9 cellular contexts compared by ENCODE assay signal in the genomic region with DNA sequence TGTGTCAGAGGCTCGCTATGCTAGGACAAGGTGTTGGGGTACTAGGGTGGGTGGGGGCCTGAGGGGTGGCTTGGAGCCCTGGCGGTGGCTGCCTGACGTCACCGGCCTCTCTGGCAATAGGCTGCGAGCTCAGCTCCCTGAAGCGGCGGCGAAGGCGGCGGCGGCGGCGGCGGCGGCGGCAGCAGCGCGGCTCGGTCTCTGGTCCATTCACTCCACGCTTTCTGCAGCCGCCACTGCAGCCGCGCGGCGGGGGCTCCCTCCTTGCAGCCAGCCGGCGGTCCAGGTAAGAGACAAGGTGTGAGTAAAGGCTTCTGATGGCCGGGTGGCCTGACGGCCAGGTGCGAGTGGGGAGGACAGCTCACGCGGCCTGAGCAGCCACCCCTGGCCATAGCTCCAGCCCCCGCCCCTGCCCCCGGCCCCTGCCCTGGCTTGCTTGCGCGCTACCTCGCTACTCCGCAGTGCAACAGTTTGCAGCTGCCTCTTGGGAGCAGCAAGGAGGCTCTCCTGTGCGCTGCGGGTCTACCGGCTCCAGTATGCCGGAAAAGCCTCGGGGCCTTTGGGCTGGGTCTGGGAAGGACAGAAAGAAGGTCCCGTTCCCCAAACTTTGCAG. TPM values are rescaled to one million over a fixed set of nuclear protein-coding genes. Genes with fewer than 3 reads are reported as not detected.
DNase-seq lines count a peak whose midpoint lies in the region; ATAC-seq and TF ChIP-seq lines count a peak whose summit lies in the region.
"Had no signal": no experiment of that assay in that cellular context is flagged by ENCODE, and none has a peak within 500 bp of the region (broad histone marks: within the 10 kb centered on the region; RNA-seq: fewer than 3 reads in every experiment).

A gene (plus strand): TSS at position 210 of the 610 bp plus-strand sequence. CDS start 1,444 bp downstream, outside the sequence.

- peaks cover 48% of the 10 kb centered on the region for H3K27me3 Mint-ChIP-seq in WTC11 (ENCODE audit: low read depth)

- H3K4me3 ChIP-seq in right atrium auricular region (peak within 1 kb of the TSS; percentile 26 to 44), skeletal muscle tissue (ENCODE audit: low read length in 3 of 3) (peak within 1 kb of the TSS; percentile 40 to 58 (median 52))

- POLR2A ChIA-PET in WTC11 (lab: Charles Lee) = interaction anchor here (0.8 kb wide), 1 partner anchor 44 kb away, joined by 5 read pairs; no protein-coding TSS in a partner anchor

- H3K4me1 Mint-ChIP-seq in WTC11 = peaks cover 12% of the 10 kb centered on the region; the same call in 1 of the 2 replicates

- H3K9me3 Mint-ChIP-seq in WTC11 = no peaks in the 10 kb centered on the region

- ATAC-seq in WTC11 = peak; percentile 81

- H3K36me3 Mint-ChIP-seq in WTC11 = no peaks in the 10 kb centered on the region

- no peak within 1 kb of the TSS for H3K27ac Mint-ChIP-seq in WTC11

- no peak within 1 kb of the TSS for H3K27ac ChIP-seq in right atrium auricular region
- H3K27ac ChIP-seq in skeletal muscle tissue (ENCODE audit: low read depth, low read length) = no peak within 1 kb of the TSS

- H3K9ac ChIP-seq in skeletal muscle tissue (ENCODE audit: low read depth in 1 of 3, low read length in 3 of 3) = peak within 1 kb of the TSS in 1 of 3 donors; percentile 23

- in situ Hi-C loops in ACHN (cut with HindIII; ENCODE audit: low pct_ligation_motif_present, low pct_unique_long_range_greater_than_20kb, low sequenced_read_pairs) = no loop called here

- TF ChIP-seq CTCF in GM20000 (IDR thresholded peaks at IDR 0.05; ENCODE audit: extremely low read depth, missing control alignments) (no peak), WTC11 (IDR thresholded peaks at IDR 0.05) (no peak), right atrium auricular region (IDR thresholded peaks at IDR 0.05) (no peak)

- DNase-seq in GM20000 (ENCODE audit: low spot score) (peak; percentile 15), WTC11 (ENCODE audit: low spot score) (peak; percentile 72), right atrium auricular region (ENCODE audit: low spot score) (no peak), NCI-H128 (lab: John Stamatoyannopoulos, UW; ENCODE audit: unreplicated experiment) (no peak), HCEC 1CT (no peak), ACHN (no peak), NOMO-1 treated with dmso at 0.1 percent for 144 hours (lab: John Stamatoyannopoulos, UW; ENCODE audit: unreplicated experiment) (no peak)

- CTCF ChIA-PET in WTC11 (lab: Charles Lee) = interaction anchor here (0.6 to 1.5 kb wide), 6 partner anchors 10 to 631 kb away, joined by 3 to 6 read pairs (median 3); no protein-coding TSS in a partner anchor

- H3K27me3 ChIP-seq in right atrium auricular region (no peaks in the 10 kb centered on the region), skeletal muscle tissue (ENCODE audit: control insufficient read depth in 3 of 3, insufficient read depth in 3 of 3, low read length in 3 of 3) (peaks cover 28 to 52% (median 33%) of the 10 kb centered on the region in 3 donors)

- H3K4me3 Mint-ChIP-seq in WTC11 = peak within 1 kb of the TSS; percentile 76

- H3K36me3 ChIP-seq in right atrium auricular region (no peaks in the 10 kb centered on the region), skeletal muscle tissue (ENCODE audit: control insufficient read depth in 3 of 3, insufficient read depth in 3 of 3, low read length in 3 of 3) (no peaks in the 10 kb centered on the region)

- H3K4me1 ChIP-seq in right atrium auricular region (peaks cover 0 to 21% of the 10 kb centered on the region in 2 donors), skeletal muscle tissue (ENCODE audit: control insufficient read depth in 3 of 3, insufficient read depth in 3 of 3, low read length in 3 of 3) (peaks cover 14 to 17% (median 15%) of the 10 kb centered on the region in 3 donors)

- H3K9me3 ChIP-seq in right atrium auricular region (no peaks in the 10 kb centered on the region), skeletal muscle tissue (ENCODE audit: control insufficient read depth in 3 of 3, low read length in 3 of 3) (no peaks in the 10 kb centered on the region)

TF ChIP-seq in WTC11, 78 proteins besides CTCF, POLR2A, EP300 and RAD21 (continues in another document):
- TF ChIP-seq, protein P1, sequence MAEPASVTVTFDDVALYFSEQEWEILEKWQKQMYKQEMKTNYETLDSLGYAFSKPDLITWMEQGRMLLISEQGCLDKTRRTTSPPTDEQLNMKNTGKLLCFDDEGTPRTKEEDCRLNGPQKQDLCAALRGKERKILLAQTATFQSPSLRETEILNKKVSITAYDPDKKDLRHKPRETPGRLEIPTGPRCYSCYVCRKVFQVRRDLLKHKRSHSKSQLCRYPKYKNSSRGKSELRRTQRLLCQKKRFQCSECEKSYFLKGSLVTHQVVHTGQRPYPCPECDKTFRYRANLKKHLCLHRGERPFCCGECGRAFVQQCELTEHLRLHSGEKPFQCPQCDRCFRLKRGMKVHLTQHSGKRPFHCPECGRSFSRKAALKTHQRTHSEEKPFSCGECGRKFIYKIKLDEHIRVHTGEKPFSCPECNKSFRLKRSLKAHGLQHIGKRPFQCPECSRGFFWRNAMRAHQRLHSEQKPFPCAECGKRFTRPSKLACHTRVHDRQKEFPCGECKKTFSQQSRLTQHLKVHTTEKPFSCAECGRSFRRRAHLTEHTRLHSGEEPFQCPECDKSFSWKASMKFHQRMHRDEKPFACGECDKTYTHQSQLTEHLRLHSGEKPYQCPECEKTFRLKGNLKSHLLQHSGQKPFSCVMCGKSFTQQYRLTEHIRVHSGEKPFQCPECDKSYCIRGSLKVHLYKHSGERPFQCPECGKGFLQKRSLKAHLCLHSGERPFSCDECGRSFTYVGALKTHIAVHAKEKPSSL (CRISPR knock-in tag; conservative IDR thresholded peaks at IDR 0.05) = no peak
- TF ChIP-seq, protein P2, sequence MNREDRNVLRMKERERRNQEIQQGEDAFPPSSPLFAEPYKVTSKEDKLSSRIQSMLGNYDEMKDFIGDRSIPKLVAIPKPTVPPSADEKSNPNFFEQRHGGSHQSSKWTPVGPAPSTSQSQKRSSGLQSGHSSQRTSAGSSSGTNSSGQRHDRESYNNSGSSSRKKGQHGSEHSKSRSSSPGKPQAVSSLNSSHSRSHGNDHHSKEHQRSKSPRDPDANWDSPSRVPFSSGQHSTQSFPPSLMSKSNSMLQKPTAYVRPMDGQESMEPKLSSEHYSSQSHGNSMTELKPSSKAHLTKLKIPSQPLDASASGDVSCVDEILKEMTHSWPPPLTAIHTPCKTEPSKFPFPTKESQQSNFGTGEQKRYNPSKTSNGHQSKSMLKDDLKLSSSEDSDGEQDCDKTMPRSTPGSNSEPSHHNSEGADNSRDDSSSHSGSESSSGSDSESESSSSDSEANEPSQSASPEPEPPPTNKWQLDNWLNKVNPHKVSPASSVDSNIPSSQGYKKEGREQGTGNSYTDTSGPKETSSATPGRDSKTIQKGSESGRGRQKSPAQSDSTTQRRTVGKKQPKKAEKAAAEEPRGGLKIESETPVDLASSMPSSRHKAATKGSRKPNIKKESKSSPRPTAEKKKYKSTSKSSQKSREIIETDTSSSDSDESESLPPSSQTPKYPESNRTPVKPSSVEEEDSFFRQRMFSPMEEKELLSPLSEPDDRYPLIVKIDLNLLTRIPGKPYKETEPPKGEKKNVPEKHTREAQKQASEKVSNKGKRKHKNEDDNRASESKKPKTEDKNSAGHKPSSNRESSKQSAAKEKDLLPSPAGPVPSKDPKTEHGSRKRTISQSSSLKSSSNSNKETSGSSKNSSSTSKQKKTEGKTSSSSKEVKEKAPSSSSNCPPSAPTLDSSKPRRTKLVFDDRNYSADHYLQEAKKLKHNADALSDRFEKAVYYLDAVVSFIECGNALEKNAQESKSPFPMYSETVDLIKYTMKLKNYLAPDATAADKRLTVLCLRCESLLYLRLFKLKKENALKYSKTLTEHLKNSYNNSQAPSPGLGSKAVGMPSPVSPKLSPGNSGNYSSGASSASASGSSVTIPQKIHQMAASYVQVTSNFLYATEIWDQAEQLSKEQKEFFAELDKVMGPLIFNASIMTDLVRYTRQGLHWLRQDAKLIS (CRISPR knock-in tag; IDR thresholded peaks at IDR 0.05; ENCODE audit: borderline replicate concordance) = no peak
- TF ChIP-seq NFYB (CRISPR knock-in tag; conservative IDR thresholded peaks at IDR 0.05; ENCODE audit: low read depth) (no peak), RELA (CRISPR knock-in tag; IDR thresholded peaks at IDR 0.05; ENCODE audit: borderline replicate concordance) (no peak), ATF1 (CRISPR knock-in tag; IDR thresholded peaks at IDR 0.05) (no peak), NR3C1 (CRISPR knock-in tag; conservative IDR thresholded peaks at IDR 0.05; ENCODE audit: low read depth) (no peak), ZNF317 (CRISPR knock-in tag; IDR thresholded peaks at IDR 0.05; ENCODE audit: borderline replicate concordance, low read depth) (no peak), CREM (CRISPR knock-in tag; IDR thresholded peaks at IDR 0.05) (no peak), FOXK1 (CRISPR knock-in tag; IDR thresholded peaks at IDR 0.05) (no peak)
- TF ChIP-seq, protein P3, sequence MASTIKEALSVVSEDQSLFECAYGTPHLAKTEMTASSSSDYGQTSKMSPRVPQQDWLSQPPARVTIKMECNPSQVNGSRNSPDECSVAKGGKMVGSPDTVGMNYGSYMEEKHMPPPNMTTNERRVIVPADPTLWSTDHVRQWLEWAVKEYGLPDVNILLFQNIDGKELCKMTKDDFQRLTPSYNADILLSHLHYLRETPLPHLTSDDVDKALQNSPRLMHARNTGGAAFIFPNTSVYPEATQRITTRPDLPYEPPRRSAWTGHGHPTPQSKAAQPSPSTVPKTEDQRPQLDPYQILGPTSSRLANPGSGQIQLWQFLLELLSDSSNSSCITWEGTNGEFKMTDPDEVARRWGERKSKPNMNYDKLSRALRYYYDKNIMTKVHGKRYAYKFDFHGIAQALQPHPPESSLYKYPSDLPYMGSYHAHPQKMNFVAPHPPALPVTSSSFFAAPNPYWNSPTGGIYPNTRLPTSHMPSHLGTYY (CRISPR knock-in tag; IDR thresholded peaks at IDR 0.05) = no peak
- TF ChIP-seq, protein P4, sequence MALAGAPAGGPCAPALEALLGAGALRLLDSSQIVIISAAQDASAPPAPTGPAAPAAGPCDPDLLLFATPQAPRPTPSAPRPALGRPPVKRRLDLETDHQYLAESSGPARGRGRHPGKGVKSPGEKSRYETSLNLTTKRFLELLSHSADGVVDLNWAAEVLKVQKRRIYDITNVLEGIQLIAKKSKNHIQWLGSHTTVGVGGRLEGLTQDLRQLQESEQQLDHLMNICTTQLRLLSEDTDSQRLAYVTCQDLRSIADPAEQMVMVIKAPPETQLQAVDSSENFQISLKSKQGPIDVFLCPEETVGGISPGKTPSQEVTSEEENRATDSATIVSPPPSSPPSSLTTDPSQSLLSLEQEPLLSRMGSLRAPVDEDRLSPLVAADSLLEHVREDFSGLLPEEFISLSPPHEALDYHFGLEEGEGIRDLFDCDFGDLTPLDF (CRISPR knock-in tag; IDR thresholded peaks at IDR 0.05) = no peak
- TF ChIP-seq, protein P5, sequence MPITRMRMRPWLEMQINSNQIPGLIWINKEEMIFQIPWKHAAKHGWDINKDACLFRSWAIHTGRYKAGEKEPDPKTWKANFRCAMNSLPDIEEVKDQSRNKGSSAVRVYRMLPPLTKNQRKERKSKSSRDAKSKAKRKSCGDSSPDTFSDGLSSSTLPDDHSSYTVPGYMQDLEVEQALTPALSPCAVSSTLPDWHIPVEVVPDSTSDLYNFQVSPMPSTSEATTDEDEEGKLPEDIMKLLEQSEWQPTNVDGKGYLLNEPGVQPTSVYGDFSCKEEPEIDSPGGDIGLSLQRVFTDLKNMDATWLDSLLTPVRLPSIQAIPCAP (CRISPR knock-in tag; IDR thresholded peaks at IDR 0.05) = no peak

RNA-seq across cellular contexts. Expression of the gene that starts here (rescaled TPM):
- total RNA-seq in WTC11 (2021) = 0.20 to 0.25 TPM (median 0.23 TPM) in 3 replicates
- total RNA-seq in right atrium auricular region = not detected
- 0.52 TPM for total RNA-seq in skeletal muscle tissue
- total RNA-seq: SK-MEL-5 had no signal

Comparison
In these comparisons a context has a peak if more than half of its experiments do, and no peak if none do; other contexts are left out.
1. Peak in DNase-seq and ATAC-seq in WTC11; RNA of the gene not detected or under 1 TPM.